In the genomic region with DNA sequence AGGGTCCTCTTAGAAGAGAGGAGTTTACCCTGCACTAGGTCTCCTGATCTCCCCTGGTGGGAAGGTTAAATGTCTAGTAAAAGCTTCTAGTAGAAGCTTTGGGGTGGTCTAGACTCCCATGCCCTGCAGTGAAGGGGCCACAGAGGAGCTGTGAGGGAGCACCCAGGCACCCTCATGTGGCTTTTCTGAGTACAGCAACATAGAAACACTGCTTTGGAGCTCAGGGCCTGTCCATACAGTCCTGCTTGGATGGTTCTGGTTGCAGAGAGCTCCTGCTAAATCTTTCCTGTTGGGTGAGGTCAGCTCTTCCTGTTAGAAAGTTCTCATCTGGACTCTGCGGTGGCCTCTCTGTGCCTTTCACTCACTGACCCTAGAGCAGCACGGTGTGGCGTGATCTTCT, we compare ENCODE assay signal across 11 cellular contexts. TPM values are rescaled to one million over a fixed set of nuclear protein-coding genes. Genes with fewer than 3 reads are reported as not detected.
DNase-seq lines count a peak whose midpoint lies in the region; ATAC-seq and TF ChIP-seq lines count a peak whose summit lies in the region.
"Had no signal": no experiment of that assay in that cellular context is flagged by ENCODE, and none has a peak within 500 bp of the region (broad histone marks: within the 10 kb centered on the region; RNA-seq: fewer than 3 reads in every experiment).

No MANE protein-coding gene starts in this region.

- H3K4me2 ChIP-seq in Loucy (ENCODE audit: low read depth, low read length, poor library complexity, severe bottlenecking) = no peak overlapping the region

- H3K4me1 Mint-ChIP-seq in neural crest cell = no peaks in the 10 kb centered on the region
- H3K4me1 Mint-ChIP-seq: activated naive CD4-positive, alpha-beta T cell treated with anti-CD3 and anti-CD28 coated beads, Interleukin-2, amount 50 U/mL, for 24 hours had no signal

- H3K27me3 Mint-ChIP-seq in neural crest cell (ENCODE audit: low read depth) = no peaks in the 10 kb centered on the region
- H3K27me3 Mint-ChIP-seq: activated naive CD4-positive, alpha-beta T cell treated with anti-CD3 and anti-CD28 coated beads, Interleukin-2, amount 50 U/mL, for 24 hours had no signal

- no peaks in the 10 kb centered on the region for H3K9me3 Mint-ChIP-seq in neural crest cell
- H3K9me3 Mint-ChIP-seq: activated naive CD4-positive, alpha-beta T cell treated with anti-CD3 and anti-CD28 coated beads, Interleukin-2, amount 50 U/mL, for 24 hours had no signal

- H3K4me3 ChIP-seq in Loucy (ENCODE audit: low read length, poor library complexity, severe bottlenecking) (no peak overlapping the region), esophagus squamous epithelium (no peak overlapping the region)
- no peak overlapping the region for H3K4me3 ChIP-seq in effector memory CD4-positive, alpha-beta T cell (ENCODE audit: insufficient read depth, low read depth, low read length, poor library complexity, severe bottlenecking)
- H3K4me3 ChIP-seq: thoracic aorta had no signal

- no peak overlapping the region for H3K27ac Mint-ChIP-seq in neural crest cell (ENCODE audit: unreplicated experiment)
- H3K27ac Mint-ChIP-seq: activated naive CD4-positive, alpha-beta T cell treated with anti-CD3 and anti-CD28 coated beads, Interleukin-2, amount 50 U/mL, for 24 hours had no signal

- H3K4me1 ChIP-seq in Loucy (ENCODE audit: insufficient read depth, low read length, poor library complexity, severe bottlenecking) = no peaks in the 10 kb centered on the region
- no peaks in the 10 kb centered on the region for H3K4me1 ChIP-seq in esophagus squamous epithelium
- H3K4me1 ChIP-seq in effector memory CD4-positive, alpha-beta T cell (ENCODE audit: control insufficient read depth, insufficient read depth, low read length, poor library complexity, severe bottlenecking) = no peaks in the 10 kb centered on the region

- no peak overlapping the region for H3K9ac ChIP-seq in Loucy (ENCODE audit: low read depth, low read length, poor library complexity, severe bottlenecking)

- ATAC-seq in GM21786 (IDR thresholded peaks at IDR 0.05; ENCODE audit: unreplicated experiment) (no peak), HG02973 (IDR thresholded peaks at IDR 0.05; ENCODE audit: unreplicated experiment) (no peak)

- no peaks in the 10 kb centered on the region for H3K79me2 ChIP-seq in Loucy (ENCODE audit: insufficient read depth, low read length)

- H3K27ac ChIP-seq in esophagus squamous epithelium = no peak overlapping the region
- H3K27ac ChIP-seq in effector memory CD4-positive, alpha-beta T cell (ENCODE audit: insufficient read depth, low read length, poor library complexity, severe bottlenecking) = no peak overlapping the region
- H3K27ac ChIP-seq: thoracic aorta had no signal

- no peak for TF ChIP-seq POLR2A in esophagus squamous epithelium (IDR thresholded peaks at IDR 0.05)

- H3K4me3 Mint-ChIP-seq in neural crest cell = no peak overlapping the region
- H3K4me3 Mint-ChIP-seq: activated naive CD4-positive, alpha-beta T cell treated with anti-CD3 and anti-CD28 coated beads, Interleukin-2, amount 50 U/mL, for 24 hours had no signal

- no peak overlapping the region for H2AFZ ChIP-seq in Loucy (ENCODE audit: low read length)

- H3K9me2 ChIP-seq in Loucy (replicated peaks; ENCODE audit: low read depth, low read length) = no peaks in the 10 kb centered on the region

- 89 to 92% methylated on average over 3 of the region's 3 CpGs for WGBS in esophagus squamous epithelium, 2 donors

- no peaks in the 10 kb centered on the region for H3F3A ChIP-seq in Loucy (ENCODE audit: low read depth)

- H3K27me3 ChIP-seq in Loucy (ENCODE audit: insufficient read depth, low read length, poor library complexity, severe bottlenecking) (no peaks in the 10 kb centered on the region), esophagus squamous epithelium (no peaks in the 10 kb centered on the region)
- H3K27me3 ChIP-seq in effector memory CD4-positive, alpha-beta T cell (replicated peaks; ENCODE audit: control insufficient read depth, insufficient read depth, low read length, poor library complexity, severe bottlenecking) = no peaks in the 10 kb centered on the region

- H3K36me3 ChIP-seq in Loucy (ENCODE audit: insufficient read depth, low read length) = no peaks in the 10 kb centered on the region
- peaks cover 0 to 100% (median 4%) of the 10 kb centered on the region in 3 donors for H3K36me3 ChIP-seq in esophagus squamous epithelium
- peaks cover 29% of the 10 kb centered on the region for H3K36me3 ChIP-seq in effector memory CD4-positive, alpha-beta T cell (ENCODE audit: control insufficient read depth, insufficient read depth, low read length)

- DNase-seq in dermis blood vessel endothelial cell (peak; percentile 62), neural crest cell (ENCODE audit: low read depth, low spot score) (no peak), esophagus squamous epithelium (lab: John Stamatoyannopoulos, UW) (no peak)
- no peak for DNase-seq in effector memory CD4-positive, alpha-beta T cell
- DNase-seq: NCI-H526 treated with DMSO at 0.1 percent for 48 hours had no signal

- no peaks in the 10 kb centered on the region for H4K20me1 ChIP-seq in Loucy (ENCODE audit: insufficient read depth, low read length, poor library complexity, severe bottlenecking)

- no peaks in the 10 kb centered on the region for H3K9me3 ChIP-seq in Loucy (ENCODE audit: insufficient read depth, low read depth, low read length)
- H3K9me3 ChIP-seq in esophagus squamous epithelium = no peaks in the 10 kb centered on the region
- H3K9me3 ChIP-seq in effector memory CD4-positive, alpha-beta T cell (ENCODE audit: control insufficient read depth, low read length) = no peaks in the 10 kb centered on the region
- H3K9me3 ChIP-seq: thoracic aorta had no signal

- no peaks in the 10 kb centered on the region for H3K36me3 Mint-ChIP-seq in neural crest cell (ENCODE audit: low read depth)

- intact Hi-C loops in esophagus squamous epithelium (cut with DNase I) = no loop called here

- peak; percentile 46 for TF ChIP-seq CTCF in GM12873 (IDR thresholded peaks at IDR 0.05; ENCODE audit: insufficient read depth, low read depth, low read length, missing control alignments)
- peak; percentile 46 for TF ChIP-seq CTCF in Loucy (conservative IDR thresholded peaks at IDR 0.05; ENCODE audit: low read length)
- TF ChIP-seq CTCF in neural crest cell (conservative IDR thresholded peaks at IDR 0.05) = peak; percentile 35
- peak in 1 of 6 experiments; percentile 24 for TF ChIP-seq CTCF in esophagus squamous epithelium (IDR thresholded peaks at IDR 0.05)

RNA-seq across cellular contexts. Expression of a gene that starts 47.8 kb away (rescaled TPM):
- total RNA-seq in dermis blood vessel endothelial cell (19.9 and 26.0 TPM in 2 replicates), neural crest cell (6.0 and 7.7 TPM in 2 replicates), esophagus squamous epithelium (10 to 100 TPM; 20.1 to 70.0 (median 45.0) TPM)
